In the genomic region with DNA sequence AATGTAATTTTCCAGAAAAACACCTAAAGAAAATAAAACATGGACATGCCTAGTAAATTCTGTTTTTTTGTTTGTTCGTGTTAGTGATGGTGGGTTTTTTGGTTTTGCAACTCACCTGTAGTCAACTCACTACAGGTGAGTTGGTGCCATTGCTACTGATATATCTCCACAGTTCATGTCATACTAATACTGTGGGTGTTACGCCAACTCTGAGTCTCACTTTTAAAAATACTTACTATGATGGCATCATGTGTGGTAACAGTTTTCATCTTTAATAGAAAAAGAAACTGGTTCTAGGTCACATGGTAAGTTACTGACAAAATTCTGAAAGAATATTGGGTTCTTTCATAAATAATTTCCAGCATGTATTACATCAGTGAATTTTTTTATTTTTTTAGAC, we compare ENCODE assay signal across 32 cellular contexts.
"Had no signal": no experiment of that assay in that cellular context is flagged by ENCODE, and none has a peak within 500 bp of the region (broad histone marks: within the 10 kb centered on the region; RNA-seq: fewer than 3 reads in every experiment).

No MANE protein-coding gene starts in this region.

- DNase-seq: activated B cell treated with CpG ODN at 0.5 μM for 24 hours; activated CD4-positive, alpha-beta memory T cell treated with anti-CD3 and anti-CD28 coated beads for 36 hours; activated CD4-positive, alpha-beta T cell treated with anti-CD3 and anti-CD28 coated beads for 48 hours; activated CD4-positive, alpha-beta T cell treated with anti-CD3 and anti-CD28 coated beads, Interleukin-2, amount 10 ng/mL, durations not matched to agents 7 days and 5 days; activated CD4-positive, alpha-beta T cell treated with anti-CD3 and anti-CD28 coated beads, Interleukin-2, amount 50 U/mL, for 4 hours; activated CD4-positive, CD25-positive, alpha-beta regulatory T cell treated with anti-CD3 and anti-CD28 coated beads, Interleukin-2, amount 50 U/mL, for 72 hours; activated CD8-positive, alpha-beta memory T cell treated with anti-CD3 and anti-CD28 coated beads, Interleukin-2, amount 50 U/mL, for 4 hours; activated CD8-positive, alpha-beta T cell treated with anti-CD3 and anti-CD28 coated beads for 36 hours; activated effector memory CD4-positive, alpha-beta T cell treated with Interleukin-2 at 50 U/mL for 16 hours; activated gamma-delta T cell; activated naive CD4-positive, alpha-beta T cell treated with anti-CD3 and anti-CD28 coated beads, Interleukin-2, amount 10 ng/mL, durations not matched to agents 7 days and 5 days; activated naive CD4-positive, alpha-beta T cell treated with Interleukin-2 at 50 U/mL for 16 hours; activated naive CD8-positive, alpha-beta T cell treated with anti-CD3 and anti-CD28 coated beads, Interleukin-2, amount 10 ng/mL, durations not matched to agents 7 days and 5 days; activated naive CD8-positive, alpha-beta T cell treated with anti-CD3 and anti-CD28 coated beads, Interleukin-2, amount 50 U/mL, for 24 hours; activated T-cell treated with anti-CD3 and anti-CD28 coated beads for 4 hours; activated T-cell treated with anti-CD3 and anti-CD28 coated beads, Interleukin-2, amount 50 U/mL, for 24 hours; activated T-cell treated with anti-CD3 and anti-CD28 coated beads, Interleukin-2, amount 50 U/mL, for 48 hours; amygdala; anterior cingulate cortex; cerebellar nuclear complex; SW 1271; T-helper 1 cell; T-helper 2 cell; T-helper 9 cell had no signal

- H3K4me3 Mint-ChIP-seq: activated B cell treated with CpG ODN at 0.5 μM for 24 hours; activated CD4-positive, alpha-beta memory T cell treated with anti-CD3 and anti-CD28 coated beads for 36 hours; activated CD4-positive, alpha-beta T cell treated with anti-CD3 and anti-CD28 coated beads, Interleukin-2, amount 10 ng/mL, durations not matched to agents 7 days and 5 days; activated CD8-positive, alpha-beta T cell treated with anti-CD3 and anti-CD28 coated beads for 36 hours; activated naive CD4-positive, alpha-beta T cell treated with anti-CD3 and anti-CD28 coated beads, Interleukin-2, amount 10 ng/mL, durations not matched to agents 7 days and 5 days; activated naive CD4-positive, alpha-beta T cell treated with anti-CD3 and anti-CD28 coated beads, Interleukin-2, amount 50 U/mL, for 24 hours; activated naive CD8-positive, alpha-beta T cell; activated naive CD8-positive, alpha-beta T cell treated with anti-CD3 and anti-CD28 coated beads, Interleukin-2, amount 10 ng/mL, durations not matched to agents 7 days and 5 days; activated naive CD8-positive, alpha-beta T cell treated with anti-CD3 and anti-CD28 coated beads, Interleukin-2, amount 50 U/mL, for 24 hours; activated T-cell treated with anti-CD3 and anti-CD28 coated beads, Interleukin-2, amount 50 U/mL, for 24 hours; activated T-helper 1 cell treated with anti-CD3 and anti-CD28 coated beads, Interleukin-12 subunit alpha, Interleukin-12 subunit beta, Interleukin-2, Interleukin-4 antibody, amounts not matched to agents 30 ng/mL and 10 ng/mL and 1 ng/mL, durations not matched to agents 14 hours and 24 hours and 36 hours; brain; central memory CD8-positive, alpha-beta T cell; T-helper 1 cell treated with Interleukin-12 subunit alpha and Interleukin-12 subunit beta and Interleukin-4 antibody, amounts not matched to agents 30 μg/mL and 1 μg/mL, for 36 hours; T-helper 2 cell treated with Interferon-gamma antibody and Interleukin-4, amounts not matched to agents 5 μg/mL and 100 μg/mL, for 36 hours had no signal

- H3K9me3 Mint-ChIP-seq: activated B cell treated with CpG ODN at 0.5 μM for 24 hours; activated CD4-positive, alpha-beta T cell treated with anti-CD3 and anti-CD28 coated beads, Interleukin-2, amount 10 ng/mL, durations not matched to agents 7 days and 5 days; activated CD8-positive, alpha-beta T cell treated with anti-CD3 and anti-CD28 coated beads for 36 hours; activated naive CD4-positive, alpha-beta T cell treated with anti-CD3 and anti-CD28 coated beads, Interleukin-2, amount 50 U/mL, for 24 hours; activated naive CD8-positive, alpha-beta T cell treated with anti-CD3 and anti-CD28 coated beads, Interleukin-2, amount 10 ng/mL, durations not matched to agents 7 days and 5 days; activated T-cell treated with anti-CD3 and anti-CD28 coated beads, Interleukin-2, amount 50 U/mL, for 24 hours; activated T-helper 1 cell treated with anti-CD3 and anti-CD28 coated beads, Interleukin-12 subunit alpha, Interleukin-12 subunit beta, Interleukin-2, Interleukin-4 antibody, amounts not matched to agents 30 ng/mL and 10 ng/mL and 1 ng/mL, durations not matched to agents 14 hours and 24 hours and 36 hours; activated T-helper 2 cell treated with anti-CD3 and anti-CD28 coated beads, Interferon-gamma antibody, Interleukin-2, Interleukin-4, amounts not matched to agents 10 μg/mL and 5 μg/mL and 100 μg/mL, durations not matched to agents 14 hours and 24 hours and 36 hours; central memory CD8-positive, alpha-beta T cell; T-helper 1 cell treated with Interleukin-12 subunit alpha and Interleukin-12 subunit beta and Interleukin-4 antibody, amounts not matched to agents 30 μg/mL and 1 μg/mL, for 36 hours; T-helper 2 cell treated with Interferon-gamma antibody and Interleukin-4, amounts not matched to agents 5 μg/mL and 100 μg/mL, for 36 hours had no signal

- H3K4me1 Mint-ChIP-seq: activated B cell treated with CpG ODN at 0.5 μM for 24 hours; activated CD4-positive, alpha-beta T cell treated with anti-CD3 and anti-CD28 coated beads, Interleukin-2, amount 10 ng/mL, durations not matched to agents 7 days and 5 days; activated naive CD4-positive, alpha-beta T cell treated with anti-CD3 and anti-CD28 coated beads, Interleukin-2, amount 10 ng/mL, durations not matched to agents 7 days and 5 days; activated naive CD4-positive, alpha-beta T cell treated with anti-CD3 and anti-CD28 coated beads, Interleukin-2, amount 50 U/mL, for 24 hours; activated naive CD8-positive, alpha-beta T cell treated with anti-CD3 and anti-CD28 coated beads, Interleukin-2, amount 10 ng/mL, durations not matched to agents 7 days and 5 days; activated naive CD8-positive, alpha-beta T cell treated with anti-CD3 and anti-CD28 coated beads, Interleukin-2, amount 50 U/mL, for 24 hours; brain; central memory CD8-positive, alpha-beta T cell had no signal

- H3K27me3 Mint-ChIP-seq: activated B cell treated with CpG ODN at 0.5 μM for 24 hours; activated CD4-positive, alpha-beta memory T cell treated with anti-CD3 and anti-CD28 coated beads for 36 hours; activated CD4-positive, alpha-beta T cell treated with anti-CD3 and anti-CD28 coated beads, Interleukin-2, amount 10 ng/mL, durations not matched to agents 7 days and 5 days; activated CD8-positive, alpha-beta T cell treated with anti-CD3 and anti-CD28 coated beads for 36 hours; activated naive CD4-positive, alpha-beta T cell treated with anti-CD3 and anti-CD28 coated beads, Interleukin-2, amount 10 ng/mL, durations not matched to agents 7 days and 5 days; activated naive CD4-positive, alpha-beta T cell treated with anti-CD3 and anti-CD28 coated beads, Interleukin-2, amount 50 U/mL, for 24 hours; activated naive CD8-positive, alpha-beta T cell; activated naive CD8-positive, alpha-beta T cell treated with anti-CD3 and anti-CD28 coated beads, Interleukin-2, amount 10 ng/mL, durations not matched to agents 7 days and 5 days; activated naive CD8-positive, alpha-beta T cell treated with anti-CD3 and anti-CD28 coated beads, Interleukin-2, amount 50 U/mL, for 24 hours; activated T-cell treated with anti-CD3 and anti-CD28 coated beads, Interleukin-2, amount 50 U/mL, for 24 hours; brain; central memory CD8-positive, alpha-beta T cell had no signal

- H3K27ac Mint-ChIP-seq: activated B cell treated with CpG ODN at 0.5 μM for 24 hours; activated CD4-positive, alpha-beta memory T cell treated with anti-CD3 and anti-CD28 coated beads for 36 hours; activated CD4-positive, alpha-beta T cell treated with anti-CD3 and anti-CD28 coated beads, Interleukin-2, amount 10 ng/mL, durations not matched to agents 7 days and 5 days; activated CD8-positive, alpha-beta T cell treated with anti-CD3 and anti-CD28 coated beads for 36 hours; activated naive CD4-positive, alpha-beta T cell treated with anti-CD3 and anti-CD28 coated beads, Interleukin-2, amount 10 ng/mL, durations not matched to agents 7 days and 5 days; activated naive CD8-positive, alpha-beta T cell; activated naive CD8-positive, alpha-beta T cell treated with anti-CD3 and anti-CD28 coated beads, Interleukin-2, amount 10 ng/mL, durations not matched to agents 7 days and 5 days; activated naive CD8-positive, alpha-beta T cell treated with anti-CD3 and anti-CD28 coated beads, Interleukin-2, amount 50 U/mL, for 24 hours; activated T-helper 1 cell treated with anti-CD3 and anti-CD28 coated beads, Interleukin-12 subunit alpha, Interleukin-12 subunit beta, Interleukin-2, Interleukin-4 antibody, amounts not matched to agents 30 ng/mL and 10 ng/mL and 1 ng/mL, durations not matched to agents 14 hours and 24 hours and 36 hours; activated T-helper 2 cell treated with anti-CD3 and anti-CD28 coated beads, Interferon-gamma antibody, Interleukin-2, Interleukin-4, amounts not matched to agents 10 μg/mL and 5 μg/mL and 100 μg/mL, durations not matched to agents 14 hours and 24 hours and 36 hours; brain; T-helper 1 cell treated with Interleukin-12 subunit alpha and Interleukin-12 subunit beta and Interleukin-4 antibody, amounts not matched to agents 30 μg/mL and 1 μg/mL, for 36 hours; T-helper 2 cell treated with Interferon-gamma antibody and Interleukin-4, amounts not matched to agents 5 μg/mL and 100 μg/mL, for 36 hours had no signal

- ATAC-seq: activated CD8-positive, alpha-beta T cell treated with anti-CD3 and anti-CD28 coated beads for 36 hours; activated naive CD8-positive, alpha-beta T cell treated with anti-CD3 and anti-CD28 coated beads, Interleukin-2, amount 50 U/mL, for 24 hours had no signal
